In the genomic region with DNA sequence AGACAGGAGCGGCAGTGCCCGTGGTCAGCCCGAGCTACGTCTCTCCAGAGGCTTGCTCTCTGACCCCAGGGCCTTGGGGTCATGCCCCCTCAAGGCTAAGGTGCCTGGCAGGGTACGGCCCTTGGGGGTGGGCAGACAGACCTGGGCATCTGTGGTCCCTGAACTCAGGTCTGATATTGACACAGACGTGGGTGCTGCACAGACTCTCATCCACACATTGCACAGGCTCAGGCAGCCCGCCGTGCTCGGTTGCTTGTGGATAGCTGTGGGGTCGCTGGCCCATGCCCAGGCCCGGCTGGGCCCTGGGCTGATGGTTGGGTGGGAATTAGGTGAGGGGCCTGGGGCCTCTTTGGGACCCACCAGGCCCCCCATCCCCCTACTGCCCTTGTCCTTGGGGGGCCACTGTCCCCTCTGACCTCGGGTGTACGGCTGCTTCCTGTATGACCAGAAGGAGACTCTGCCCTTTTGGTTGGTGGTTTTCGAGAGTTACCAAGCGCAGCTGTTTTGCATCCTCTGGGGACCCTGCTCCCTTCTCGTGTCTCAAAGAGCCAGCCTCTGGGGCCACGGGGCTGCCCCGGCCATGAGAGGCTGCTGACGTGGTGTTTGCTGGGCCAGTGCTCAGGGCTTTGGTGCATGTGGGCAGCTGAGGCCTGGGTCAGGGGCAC, we compare ENCODE assay signal across 14 cellular contexts. TPM values are rescaled to one million over a fixed set of nuclear protein-coding genes. Genes with fewer than 3 reads are reported as not detected.
DNase-seq lines count a peak whose midpoint lies in the region; ATAC-seq and TF ChIP-seq lines count a peak whose summit lies in the region.
"Had no signal": no experiment of that assay in that cellular context is flagged by ENCODE, and none has a peak within 500 bp of the region (broad histone marks: within the 10 kb centered on the region; RNA-seq: fewer than 3 reads in every experiment).

No MANE protein-coding gene starts in this region.

- no peak overlapping the region for H3K4me3 ChIP-seq in mucosa of descending colon

- intact Hi-C loops in mucosa of descending colon (cut with DNase I, micrococcal nuclease) = no loop called here

- peaks cover 14% of the 10 kb centered on the region for H3K4me1 ChIP-seq in mucosa of descending colon (ENCODE audit: low read depth)

- ATAC-seq in GM18867 (IDR thresholded peaks at IDR 0.05; ENCODE audit: unreplicated experiment) (peak; percentile 62), GM21619 (IDR thresholded peaks at IDR 0.05; ENCODE audit: unreplicated experiment) (peak; percentile 88), HG03175 (IDR thresholded peaks at IDR 0.05; ENCODE audit: unreplicated experiment) (peak; percentile 81), mucosa of descending colon (peak; percentile 6)

- no peak for TF ChIP-seq CTCF in mucosa of descending colon (IDR thresholded peaks at IDR 0.05)

- H3K9me3 ChIP-seq in mucosa of descending colon = no peaks in the 10 kb centered on the region

- H3K36me3 ChIP-seq in mucosa of descending colon (ENCODE audit: low read depth) = no peaks in the 10 kb centered on the region

- DNase-seq in mucosa of descending colon (no peak), RKO (ENCODE audit: low spot score) (no peak), dermis blood vessel endothelial cell (no peak), SK-N-DZ (ENCODE audit: low spot score) (no peak)
- no peak for DNase-seq in effector CD4-positive, alpha-beta T cell
- DNase-seq: activated CD4-positive, CD25-positive, alpha-beta regulatory T cell treated with anti-CD3 and anti-CD28 coated beads, Interleukin-2, amount 50 U/mL, for 72 hours; IMR-90; NCI-H2171 treated with DMSO at 0.1 percent for 48 hours; stimulated activated CD8-positive, alpha-beta memory T cell treated with anti-CD3 and anti-CD28 coated beads, Interleukin-4, amount 100 ng/mL, for 48 hours had no signal

RNA-seq across cellular contexts. Expression of gene FGFRL1, which starts 10.1 kb away (rescaled TPM):
- total RNA-seq in mucosa of descending colon = 10 to 100 TPM; 14.7 to 19.3 (median 16.9) TPM
- 12.8 and 20.8 TPM in 2 replicates for total RNA-seq in dermis blood vessel endothelial cell
- 9.9 and 11.8 TPM in 2 replicates for polyA plus RNA-seq in SK-N-DZ (2014; cell fraction: cytosol; rRNA removed)
- polyA plus RNA-seq in SK-N-DZ (2014; cell fraction: nucleus; rRNA removed) = 4.5 and 12.9 TPM in 2 replicates

RNA-seq across cellular contexts. Expression of gene SLC26A1, which starts 28.3 kb away (rescaled TPM):
- 1 to 10 TPM in 2 of 3 donors, under 1 TPM in 1; 0.85 to 2.8 (median 1.9) TPM for total RNA-seq in mucosa of descending colon
- total RNA-seq in dermis blood vessel endothelial cell = 0.19 TPM in 1 of 2 replicates, not detected in the other
- polyA plus RNA-seq in SK-N-DZ (2014; cell fraction: cytosol; rRNA removed) = not detected in 2 replicates
- 1.5 TPM in 1 of 2 replicates, not detected in the other for polyA plus RNA-seq in SK-N-DZ (2014; cell fraction: nucleus; rRNA removed)
- total RNA-seq: IMR-90, RPMI7951, skeletal muscle tissue had no signal

RNA-seq across cellular contexts. Expression of gene IDUA, which starts 34.7 kb away (rescaled TPM):
- total RNA-seq in mucosa of descending colon (10 to 100 TPM; 29.7 to 45.7 (median 33.4) TPM), dermis blood vessel endothelial cell (14.1 and 19.6 TPM in 2 replicates)
- 0.15 and 0.30 TPM in 2 replicates for polyA plus RNA-seq in SK-N-DZ (2014; cell fraction: cytosol; rRNA removed)
- polyA plus RNA-seq in SK-N-DZ (2014; cell fraction: nucleus; rRNA removed) = 1.7 and 1.8 TPM in 2 replicates

RNA-seq across cellular contexts. Expression of gene DGKQ, which starts 48.1 kb away (rescaled TPM):
- total RNA-seq in mucosa of descending colon = 10 to 100 TPM; 31.8 to 56.1 (median 41.7) TPM
- 28.2 and 28.9 TPM in 2 replicates for total RNA-seq in dermis blood vessel endothelial cell
- 1.3 and 1.5 TPM in 2 replicates for polyA plus RNA-seq in SK-N-DZ (2014; cell fraction: cytosol; rRNA removed)
- polyA plus RNA-seq in SK-N-DZ (2014; cell fraction: nucleus; rRNA removed) = 11.1 and 12.0 TPM in 2 replicates

Comparison
In these comparisons a context has a peak if more than half of its experiments do, and no peak if none do; other contexts are left out.
1. ATAC-seq: peak in every context shown above with its lines; median percentile 88 in GM21619; 81 in HG03175; 62 in GM18867; 6 in mucosa of descending colon.